Comparison of ENCODE assay signal across 1 cellular context in genomic region chr1:24516506-24516905, GRCh38.
TF ChIP-seq lines count a peak whose summit lies in the region.

No MANE protein-coding gene starts in this region.

TF ChIP-seq in GM23338, 12 proteins besides CTCF, POLR2A, EP300 and RAD21:
- no peak for TF ChIP-seq ZNF331 (CRISPR knock-in tag; IDR thresholded peaks at IDR 0.05; ENCODE audit: low read depth)
- no peak for TF ChIP-seq ETS1 (IDR thresholded peaks at IDR 0.05)
- TF ChIP-seq STAT1 (IDR thresholded peaks at IDR 0.05; ENCODE audit: unreplicated experiment), result no peak
- no peak for TF ChIP-seq ZNF462 (CRISPR knock-in tag; IDR thresholded peaks at IDR 0.05)
- no peak for TF ChIP-seq EZH2 (IDR thresholded peaks at IDR 0.05; ENCODE audit: low read depth, unreplicated experiment)
- TF ChIP-seq POLR2AphosphoS5 (IDR thresholded peaks at IDR 0.05; ENCODE audit: low read depth), result no peak
- no peak for TF ChIP-seq ZNF114 (CRISPR knock-in tag; IDR thresholded peaks at IDR 0.05)
- TF ChIP-seq JUNB (IDR thresholded peaks at IDR 0.05; ENCODE audit: unreplicated experiment), result no peak
- TF ChIP-seq CREB1 (CRISPR knock-in tag; IDR thresholded peaks at IDR 0.05; ENCODE audit: low read depth), result no peak
